In the genomic region with DNA sequence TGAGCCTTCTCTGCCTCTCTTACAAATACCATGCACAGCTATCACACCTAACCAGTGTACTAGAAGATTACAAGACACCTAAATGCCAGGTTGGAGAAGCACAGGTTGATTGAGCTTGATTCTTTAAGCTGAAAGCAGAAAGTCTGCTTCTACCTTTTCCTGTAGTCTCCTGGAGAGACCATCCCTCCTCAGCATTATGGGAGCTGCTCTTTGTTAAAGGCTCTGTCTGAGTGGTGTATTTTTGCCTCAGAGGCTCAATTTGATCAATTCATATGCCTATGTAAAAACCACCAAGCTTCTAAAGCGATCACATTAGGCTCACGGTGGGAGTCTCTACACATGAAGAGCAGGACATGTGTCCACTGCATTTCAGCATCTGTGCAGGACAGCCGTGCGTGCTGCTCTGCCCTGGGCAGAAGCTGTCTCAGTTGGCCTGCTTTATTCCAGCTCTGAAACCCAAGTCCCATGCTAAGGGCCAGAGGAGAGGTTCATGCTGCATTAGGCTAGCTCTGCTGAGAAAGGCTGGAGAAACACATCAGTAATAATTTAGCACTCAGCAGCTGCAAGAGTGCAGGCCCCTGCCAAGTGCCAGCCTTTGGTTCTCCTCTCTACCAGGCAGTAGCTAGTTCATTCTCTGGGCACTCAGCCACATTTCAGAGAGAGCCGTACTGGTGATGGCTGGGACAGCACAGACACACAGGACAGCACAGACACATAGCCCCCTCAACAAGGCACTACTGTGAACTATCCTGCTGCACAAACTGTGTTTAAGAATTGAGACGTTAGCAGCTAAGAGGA, we compare ENCODE assay signal across 1 cellular context.
TF ChIP-seq lines count a peak whose summit lies in the region.

No MANE protein-coding gene starts in this region.

TF ChIP-seq in K562, 482 proteins besides CTCF, POLR2A, EP300 and RAD21:
- TF ChIP-seq ZEB2 (IDR thresholded peaks at IDR 0.05), result no peak
- TF ChIP-seq, protein P1, sequence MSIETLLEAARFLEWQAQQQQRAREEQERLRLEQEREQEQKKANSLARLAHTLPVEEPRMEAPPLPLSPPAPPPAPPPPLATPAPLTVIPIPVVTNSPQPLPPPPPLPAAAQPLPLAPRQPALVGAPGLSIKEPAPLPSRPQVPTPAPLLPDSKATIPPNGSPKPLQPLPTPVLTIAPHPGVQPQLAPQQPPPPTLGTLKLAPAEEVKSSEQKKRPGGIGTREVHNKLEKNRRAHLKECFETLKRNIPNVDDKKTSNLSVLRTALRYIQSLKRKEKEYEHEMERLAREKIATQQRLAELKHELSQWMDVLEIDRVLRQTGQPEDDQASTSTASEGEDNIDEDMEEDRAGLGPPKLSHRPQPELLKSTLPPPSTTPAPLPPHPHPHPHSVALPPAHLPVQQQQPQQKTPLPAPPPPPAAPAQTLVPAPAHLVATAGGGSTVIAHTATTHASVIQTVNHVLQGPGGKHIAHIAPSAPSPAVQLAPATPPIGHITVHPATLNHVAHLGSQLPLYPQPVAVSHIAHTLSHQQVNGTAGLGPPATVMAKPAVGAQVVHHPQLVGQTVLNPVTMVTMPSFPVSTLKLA (conservative IDR thresholded peaks at IDR 0.05), result no peak
- TF ChIP-seq RNF2 (IDR thresholded peaks at IDR 0.05), result no peak
- no peak for TF ChIP-seq RBM25 (IDR thresholded peaks at IDR 0.05; ENCODE audit: low read depth, low read length, severe bottlenecking)
- TF ChIP-seq MEIS2 (IDR thresholded peaks at IDR 0.05; ENCODE audit: partially characterized antibody), result no peak
- TF ChIP-seq HNRNPH1 (optimal IDR thresholded peaks at IDR 0.05; ENCODE audit: low read depth, low read length), result no peak
- no peak for TF ChIP-seq ZNF785 (CRISPR knock-in tag; IDR thresholded peaks at IDR 0.05)
- no peak for TF ChIP-seq ZSCAN29 (IDR thresholded peaks at IDR 0.05)
- TF ChIP-seq TRIM28 (IDR thresholded peaks at IDR 0.05), result no peak
- TF ChIP-seq IRF2 (CRISPR knock-in tag; IDR thresholded peaks at IDR 0.05), result no peak
- TF ChIP-seq, protein P2, sequence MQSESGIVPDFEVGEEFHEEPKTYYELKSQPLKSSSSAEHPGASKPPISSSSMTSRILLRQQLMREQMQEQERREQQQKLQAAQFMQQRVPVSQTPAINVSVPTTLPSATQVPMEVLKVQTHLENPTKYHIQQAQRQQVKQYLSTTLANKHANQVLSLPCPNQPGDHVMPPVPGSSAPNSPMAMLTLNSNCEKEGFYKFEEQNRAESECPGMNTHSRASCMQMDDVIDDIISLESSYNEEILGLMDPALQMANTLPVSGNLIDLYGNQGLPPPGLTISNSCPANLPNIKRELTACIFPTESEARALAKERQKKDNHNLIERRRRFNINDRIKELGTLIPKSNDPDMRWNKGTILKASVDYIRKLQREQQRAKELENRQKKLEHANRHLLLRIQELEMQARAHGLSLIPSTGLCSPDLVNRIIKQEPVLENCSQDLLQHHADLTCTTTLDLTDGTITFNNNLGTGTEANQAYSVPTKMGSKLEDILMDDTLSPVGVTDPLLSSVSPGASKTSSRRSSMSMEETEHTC (IDR thresholded peaks at IDR 0.05), result no peak
- TF ChIP-seq NFE2 (IDR thresholded peaks at IDR 0.05; ENCODE audit: low read depth), result no peak
- TF ChIP-seq ZNF699 (CRISPR knock-in tag; IDR thresholded peaks at IDR 0.05; ENCODE audit: insufficient replicate concordance), result no peak
